Comparison of ENCODE assay signal across 2 cellular contexts in the genomic region with DNA sequence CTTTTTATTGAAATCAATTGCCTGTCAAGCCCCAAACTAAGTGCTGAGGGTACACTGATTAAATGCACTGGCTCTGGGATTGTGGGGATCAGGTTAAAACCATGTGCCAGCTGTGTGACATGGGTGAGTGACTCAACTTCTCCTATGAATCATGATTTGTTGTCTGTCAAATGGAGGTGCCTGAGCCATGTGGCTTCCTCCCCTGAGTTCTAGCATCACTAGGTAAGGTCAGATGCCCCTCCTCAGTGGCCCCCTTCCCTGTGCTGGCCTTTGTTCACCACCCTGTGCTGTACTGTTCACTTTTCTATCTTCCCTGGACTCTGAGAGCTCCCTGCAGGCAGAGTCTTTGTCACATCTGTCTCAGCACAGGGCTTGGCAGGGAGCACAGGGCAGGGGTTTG.
TF ChIP-seq lines count a peak whose summit lies in the region.

No MANE protein-coding gene starts in this region.

TF ChIP-seq in SK-N-SH treated with all-trans-retinoic acid at 6 μM for 48 hours, 23 proteins besides CTCF, POLR2A, EP300 and RAD21 (continued from another document):
- TF ChIP-seq CSDC2 (CRISPR knock-in tag; IDR thresholded peaks at IDR 0.05) (no peak), CSRNP3 (CRISPR knock-in tag; IDR thresholded peaks at IDR 0.05) (no peak), CREB5 (CRISPR knock-in tag; IDR thresholded peaks at IDR 0.05; ENCODE audit: low read depth) (no peak), POU6F1 (CRISPR knock-in tag; IDR thresholded peaks at IDR 0.05; ENCODE audit: borderline replicate concordance, low read depth) (no peak)
- TF ChIP-seq, protein P1, sequence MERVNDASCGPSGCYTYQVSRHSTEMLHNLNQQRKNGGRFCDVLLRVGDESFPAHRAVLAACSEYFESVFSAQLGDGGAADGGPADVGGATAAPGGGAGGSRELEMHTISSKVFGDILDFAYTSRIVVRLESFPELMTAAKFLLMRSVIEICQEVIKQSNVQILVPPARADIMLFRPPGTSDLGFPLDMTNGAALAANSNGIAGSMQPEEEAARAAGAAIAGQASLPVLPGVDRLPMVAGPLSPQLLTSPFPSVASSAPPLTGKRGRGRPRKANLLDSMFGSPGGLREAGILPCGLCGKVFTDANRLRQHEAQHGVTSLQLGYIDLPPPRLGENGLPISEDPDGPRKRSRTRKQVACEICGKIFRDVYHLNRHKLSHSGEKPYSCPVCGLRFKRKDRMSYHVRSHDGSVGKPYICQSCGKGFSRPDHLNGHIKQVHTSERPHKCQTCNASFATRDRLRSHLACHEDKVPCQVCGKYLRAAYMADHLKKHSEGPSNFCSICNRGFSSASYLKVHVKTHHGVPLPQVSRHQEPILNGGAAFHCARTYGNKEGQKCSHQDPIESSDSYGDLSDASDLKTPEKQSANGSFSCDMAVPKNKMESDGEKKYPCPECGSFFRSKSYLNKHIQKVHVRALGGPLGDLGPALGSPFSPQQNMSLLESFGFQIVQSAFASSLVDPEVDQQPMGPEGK (CRISPR knock-in tag; IDR thresholded peaks at IDR 0.05; ENCODE audit: borderline replicate concordance): no peak

TF ChIP-seq in SK-N-SH, 30 proteins besides CTCF, POLR2A, EP300 and RAD21 (continued from another document):
- TF ChIP-seq, protein P2, sequence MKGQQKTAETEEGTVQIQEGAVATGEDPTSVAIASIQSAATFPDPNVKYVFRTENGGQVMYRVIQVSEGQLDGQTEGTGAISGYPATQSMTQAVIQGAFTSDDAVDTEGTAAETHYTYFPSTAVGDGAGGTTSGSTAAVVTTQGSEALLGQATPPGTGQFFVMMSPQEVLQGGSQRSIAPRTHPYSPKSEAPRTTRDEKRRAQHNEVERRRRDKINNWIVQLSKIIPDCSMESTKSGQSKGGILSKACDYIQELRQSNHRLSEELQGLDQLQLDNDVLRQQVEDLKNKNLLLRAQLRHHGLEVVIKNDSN (IDR thresholded peaks at IDR 0.05; ENCODE audit: borderline replicate concordance, low read depth): no peak
